In the genomic region with DNA sequence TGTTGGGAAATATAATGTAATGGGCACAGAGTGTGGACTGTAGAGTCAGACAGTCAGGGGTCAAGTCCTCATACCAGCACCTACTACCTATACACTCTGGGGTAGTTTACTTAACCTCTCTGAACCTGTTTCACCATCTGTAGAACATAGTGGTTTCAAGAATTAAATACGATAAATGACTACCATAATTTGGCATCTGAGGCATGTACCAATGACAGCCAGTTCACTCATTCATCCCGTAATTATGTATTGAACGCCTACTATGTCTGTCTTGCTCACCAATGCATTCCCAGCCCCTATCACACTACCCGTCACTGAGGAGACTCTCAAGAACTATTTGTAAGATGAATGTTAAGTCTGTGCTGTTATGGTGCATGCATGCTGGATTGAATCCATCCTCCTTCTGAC, we compare ENCODE assay signal across 15 cellular contexts. TPM values are rescaled to one million over a fixed set of nuclear protein-coding genes. Genes with fewer than 3 reads are reported as not detected.
DNase-seq lines count a peak whose midpoint lies in the region; ATAC-seq, FAIRE-seq and TF ChIP-seq lines count a peak whose summit lies in the region.
"Had no signal": no experiment of that assay in that cellular context is flagged by ENCODE, and none has a peak within 500 bp of the region (broad histone marks: within the 10 kb centered on the region; RNA-seq: fewer than 3 reads in every experiment).

No MANE protein-coding gene starts in this region.

- peak; percentile 97 for DNase-seq in astrocyte (ENCODE audit: low read depth)
- DNase-seq in hepatocyte (ENCODE audit: low spot score), result no peak
- DNase-seq in urothelium cell line (ENCODE audit: low spot score), result peak; percentile 23
- DNase-seq in NCI-H1694 treated with DMSO at 0.1 percent for 48 hours (lab: John Stamatoyannopoulos, UW), result no peak
- no peak for DNase-seq in NCI-H1417 (lab: John Stamatoyannopoulos, UW)
- DNase-seq: activated naive CD8-positive, alpha-beta T cell treated with anti-CD3 and anti-CD28 coated beads for 36 hours; CD8-positive, alpha-beta memory T cell; naive B cell; NCI-H1092 treated with DMSO at 0.1 percent for 48 hours had no signal

- no peak overlapping the region for H3K4me3 ChIP-seq in astrocyte (ENCODE audit: insufficient read depth, low read depth, low read length)
- H3K4me3 ChIP-seq in hepatocyte, result no peak overlapping the region
- H3K4me3 ChIP-seq: right atrium auricular region had no signal

- FAIRE-seq in astrocyte (lab: Jason Lieb, UNC) (no peak), urothelium cell line (lab: Jason Lieb, UNC) (no peak)

- peak overlapping the region; percentile 1 for H3K27ac Mint-ChIP-seq in astrocyte (ENCODE audit: unreplicated experiment)
- H3K27ac Mint-ChIP-seq: activated naive CD8-positive, alpha-beta T cell treated with anti-CD3 and anti-CD28 coated beads for 36 hours; CD8-positive, alpha-beta memory T cell; naive B cell; stimulated activated naive CD8-positive, alpha-beta T cell treated with anti-CD3 and anti-CD28 coated beads, Interleukin-15, Interleukin-2, amounts not matched to agents 100 ng/mL and 50 ng/mL, for 24 hours had no signal

- H3K36me3 ChIP-seq in astrocyte (ENCODE audit: insufficient read depth, low read length) (no peaks in the 10 kb centered on the region), hepatocyte (replicated peaks; ENCODE audit: insufficient read depth, low read depth) (no peaks in the 10 kb centered on the region)
- H3K36me3 ChIP-seq: right atrium auricular region had no signal

- H3K27me3 ChIP-seq in astrocyte (ENCODE audit: insufficient read depth, low read length) (no peaks in the 10 kb centered on the region), hepatocyte (no peaks in the 10 kb centered on the region)
- H3K27me3 ChIP-seq: right atrium auricular region had no signal

- no peak overlapping the region for H3K4me3 Mint-ChIP-seq in astrocyte (ENCODE audit: unreplicated experiment)
- H3K4me3 Mint-ChIP-seq: activated naive CD8-positive, alpha-beta T cell treated with anti-CD3 and anti-CD28 coated beads for 36 hours; CD8-positive, alpha-beta memory T cell; naive B cell; stimulated activated naive CD8-positive, alpha-beta T cell treated with anti-CD3 and anti-CD28 coated beads, Interleukin-15, Interleukin-2, amounts not matched to agents 100 ng/mL and 50 ng/mL, for 24 hours had no signal

- no peaks in the 10 kb centered on the region for H3K9me3 ChIP-seq in astrocyte (ENCODE audit: insufficient read depth, low read depth, low read length)
- H3K9me3 ChIP-seq in hepatocyte (ENCODE audit: low read depth), result no peaks in the 10 kb centered on the region
- H3K9me3 ChIP-seq: right atrium auricular region had no signal

- H3K9me2 ChIP-seq in hepatocyte (replicated peaks; ENCODE audit: insufficient read depth), result no peaks in the 10 kb centered on the region

- H3K79me2 ChIP-seq in astrocyte (ENCODE audit: insufficient read depth, low read length) (no peaks in the 10 kb centered on the region), hepatocyte (peaks cover 18% of the 10 kb centered on the region)

- ATAC-seq in HG02798 (IDR thresholded peaks at IDR 0.05; ENCODE audit: poor library complexity, unreplicated experiment) (peak; percentile 8), esophagus mucosa (no peak)

- H2AFZ ChIP-seq in astrocyte (ENCODE audit: low read depth, low read length), result no peak overlapping the region
- H2AFZ ChIP-seq in hepatocyte, result no peak overlapping the region

- H3K27ac ChIP-seq in astrocyte (ENCODE audit: low read depth, low read length), result no peak overlapping the region
- H3K27ac ChIP-seq in hepatocyte, result peak overlapping the region; percentile 29
- H3K27ac ChIP-seq: right atrium auricular region had no signal

- H3K9ac ChIP-seq in astrocyte (ENCODE audit: low read length), result no peak overlapping the region

- 57% methylated on average over 4 of the region's 4 CpGs for WGBS in hepatocyte (ENCODE audit: low lambda C conversion rate, missing lambda C conversion rate)

- H3K4me2 ChIP-seq in astrocyte (ENCODE audit: low read length) (peak overlapping the region; percentile 4), hepatocyte (peak overlapping the region; percentile 24)

- H3K4me1 Mint-ChIP-seq in astrocyte (ENCODE audit: low read depth, unreplicated experiment), result peaks cover 10% of the 10 kb centered on the region
- H3K4me1 Mint-ChIP-seq: naive B cell had no signal

- no peaks in the 10 kb centered on the region for H3K36me3 Mint-ChIP-seq in astrocyte (ENCODE audit: low read depth, unreplicated experiment)
- H3K36me3 Mint-ChIP-seq: activated naive CD8-positive, alpha-beta T cell treated with anti-CD3 and anti-CD28 coated beads for 36 hours; CD8-positive, alpha-beta memory T cell; naive B cell had no signal

- no peaks in the 10 kb centered on the region for H3K27me3 Mint-ChIP-seq in astrocyte (ENCODE audit: low read depth, unreplicated experiment)

- H4K20me1 ChIP-seq in astrocyte (ENCODE audit: insufficient read depth, low read length), result no peaks in the 10 kb centered on the region
- H4K20me1 ChIP-seq in hepatocyte (ENCODE audit: insufficient read depth, poor library complexity, severe bottlenecking), result no peaks in the 10 kb centered on the region

- no peaks in the 10 kb centered on the region for H3K9me3 Mint-ChIP-seq in astrocyte (ENCODE audit: unreplicated experiment)
- H3K9me3 Mint-ChIP-seq: activated naive CD8-positive, alpha-beta T cell treated with anti-CD3 and anti-CD28 coated beads for 36 hours; CD8-positive, alpha-beta memory T cell; stimulated activated naive CD8-positive, alpha-beta T cell treated with anti-CD3 and anti-CD28 coated beads, Interleukin-15, Interleukin-2, amounts not matched to agents 100 ng/mL and 50 ng/mL, for 24 hours had no signal

- no peak for TF ChIP-seq CTCF in astrocyte (IDR thresholded peaks at IDR 0.05; ENCODE audit: insufficient read depth, low read depth, low read length)
- no peak for TF ChIP-seq CTCF in hepatocyte (IDR thresholded peaks at IDR 0.05; ENCODE audit: poor library complexity)

- H3K4me1 ChIP-seq in astrocyte (ENCODE audit: insufficient read depth, low read length) (peaks cover 6% of the 10 kb centered on the region), hepatocyte (ENCODE audit: insufficient read depth) (no peaks in the 10 kb centered on the region)
- H3K4me1 ChIP-seq: right atrium auricular region had no signal

RNA-seq across cellular contexts. Expression of gene FGB, which starts 2.0 kb away (rescaled TPM):
- total RNA-seq in astrocyte (2.8 and 3.0 TPM in 2 replicates), hepatocyte (1,901 and 1,953 TPM in 2 replicates), esophagus mucosa (0.52 TPM)
- 1,888 and 2,096 TPM in 2 replicates for polyA plus RNA-seq in hepatocyte
- total RNA-seq: activated naive CD8-positive, alpha-beta T cell treated with anti-CD3 and anti-CD28 coated beads for 36 hours; CD8-positive, alpha-beta memory T cell; right atrium auricular region had no signal
- polyA plus RNA-seq: CD8-positive, alpha-beta memory T cell had no signal

RNA-seq across cellular contexts. Expression of gene PLRG1, which starts 10.6 kb away (rescaled TPM):
- total RNA-seq in astrocyte (77.4 and 81.3 TPM in 2 replicates), hepatocyte (63.9 and 67.3 TPM in 2 replicates), esophagus mucosa (77.9 TPM)
- 54.4 and 60.0 TPM in 2 replicates for polyA plus RNA-seq in hepatocyte

RNA-seq across cellular contexts. Expression of gene FGA, which starts 29.7 kb away (rescaled TPM):
- total RNA-seq in astrocyte (not detected in 2 replicates), hepatocyte (1,189 and 1,239 TPM in 2 replicates), esophagus mucosa (0.64 TPM)
- 446 and 579 TPM in 2 replicates for polyA plus RNA-seq in hepatocyte
- total RNA-seq: activated naive CD8-positive, alpha-beta T cell treated with anti-CD3 and anti-CD28 coated beads for 36 hours; CD8-positive, alpha-beta memory T cell; kidney epithelial cell; NCI-H460; right atrium auricular region had no signal
- polyA plus RNA-seq: CD8-positive, alpha-beta memory T cell had no signal

RNA-seq across cellular contexts. Expression of gene FGG, which starts 51.6 kb away (rescaled TPM):
- total RNA-seq in astrocyte (not detected in 2 replicates), hepatocyte (1,531 and 1,684 TPM in 2 replicates), esophagus mucosa (0.64 TPM)
- polyA plus RNA-seq in hepatocyte, result 1,125 and 1,415 TPM in 2 replicates
- total RNA-seq: activated naive CD8-positive, alpha-beta T cell treated with anti-CD3 and anti-CD28 coated beads for 36 hours; CD8-positive, alpha-beta memory T cell; kidney epithelial cell; right atrium auricular region had no signal
- polyA plus RNA-seq: CD8-positive, alpha-beta memory T cell had no signal

Comparison
In these comparisons a context has a peak if more than half of its experiments do, and no peak if none do; other contexts are left out.
1. DNase-seq: peak in astrocyte (single experiment) and urothelium cell line (single experiment); none in hepatocyte (single experiment), NCI-H1694 treated with DMSO at 0.1 percent for 48 hours (single experiment) and NCI-H1417 (0 of 3).
2. RNA of gene FGB, which starts 2.0 kb away (total RNA-seq): 1,901 to 1,953 TPM in hepatocyte; 2.8 to 3.0 TPM in astrocyte and 0.52 TPM in esophagus mucosa (single experiment); every median in the first group is over 100 times any median in the second.
3. RNA of gene FGA, which starts 29.7 kb away (total RNA-seq): 1,189 to 1,239 TPM in hepatocyte; 0.64 TPM in esophagus mucosa (single experiment) and not detected in astrocyte; every median in the first group is over 100 times any median in the second.